1 cellular context compared by ENCODE assay signal in genomic region chr17:8287651-8288335, GRCh38.
TF ChIP-seq lines count a peak whose summit lies in the region.

No MANE protein-coding gene starts in this region.

TF ChIP-seq in IMR-90, 13 proteins besides CTCF, POLR2A, EP300 and RAD21:
- TF ChIP-seq USF2 (IDR thresholded peaks at IDR 0.05; ENCODE audit: low read depth, low read length) (no peak), RCOR1 (IDR thresholded peaks at IDR 0.05; ENCODE audit: insufficient replicate concordance, low read length) (no peak), ELK1 (IDR thresholded peaks at IDR 0.05; ENCODE audit: borderline replicate concordance, low read depth, low read length) (no peak), MAFK (IDR thresholded peaks at IDR 0.05; ENCODE audit: low read depth, low read length) (no peak), MAZ (IDR thresholded peaks at IDR 0.05; ENCODE audit: borderline replicate concordance, low read depth, low read length) (no peak), BHLHE40 (IDR thresholded peaks at IDR 0.05; ENCODE audit: low read depth, low read length) (no peak), CEBPB (IDR thresholded peaks at IDR 0.05; ENCODE audit: low read depth, low read length) (no peak), MXI1 (IDR thresholded peaks at IDR 0.05; ENCODE audit: borderline replicate concordance, low read depth, low read length) (no peak), CHD1 (IDR thresholded peaks at IDR 0.05; ENCODE audit: low read depth, low read length) (no peak), FOS (IDR thresholded peaks at IDR 0.05; ENCODE audit: low read depth, low read length) (no peak), SMC3 (IDR thresholded peaks at IDR 0.05; ENCODE audit: low read depth, low read length) (no peak), NFE2L2 (IDR thresholded peaks at IDR 0.05; ENCODE audit: low read depth, low read length) (no peak), RFX5 (IDR thresholded peaks at IDR 0.05; ENCODE audit: low read depth, low read length) (no peak)
